Comparison of ENCODE assay signal across 9 cellular contexts in genomic region chr1:205658943-205659581, GRCh38. TPM values are rescaled to one million over a fixed set of nuclear protein-coding genes. Genes with fewer than 3 reads are reported as not detected.
DNase-seq lines count a peak whose midpoint lies in the region; ATAC-seq and TF ChIP-seq lines count a peak whose summit lies in the region.
"Had no signal": no experiment of that assay in that cellular context is flagged by ENCODE, and none has a peak within 500 bp of the region (broad histone marks: within the 10 kb centered on the region; RNA-seq: fewer than 3 reads in every experiment).

No MANE protein-coding gene starts in this region.

- TF ChIP-seq CTCF in Caco-2 (IDR thresholded peaks at IDR 0.05; ENCODE audit: insufficient read depth in 1 of 2, low read depth in 1 of 2, low read length in 1 of 2, severe bottlenecking in 1 of 2, unreplicated experiment in 1 of 2), result peak; percentile 85 to 90
- peak; percentile 94 for TF ChIP-seq CTCF in cardiac muscle cell (IDR thresholded peaks at IDR 0.05; ENCODE audit: low read depth, low read length)
- peak; percentile 83 for TF ChIP-seq CTCF in psoas muscle (IDR thresholded peaks at IDR 0.05)

- H3K27me3 ChIP-seq in Caco-2 (replicated peaks; ENCODE audit: control insufficient read depth, insufficient read depth, low read length), result no peaks in the 10 kb centered on the region
- H3K27me3 ChIP-seq in cardiac muscle cell, result no peaks in the 10 kb centered on the region
- H3K27me3 ChIP-seq in psoas muscle (ENCODE audit: insufficient read depth in 3 of 3, low read length in 2 of 3), result no peaks in the 10 kb centered on the region

- H3K27ac ChIP-seq in cardiac muscle cell, result no peak overlapping the region
- no peak overlapping the region for H3K27ac ChIP-seq in psoas muscle

- no peaks in the 10 kb centered on the region for H3K4me1 ChIP-seq in Caco-2
- no peaks in the 10 kb centered on the region for H3K4me1 ChIP-seq in cardiac muscle cell (ENCODE audit: low read depth)
- H3K4me1 ChIP-seq in psoas muscle, result no peaks in the 10 kb centered on the region

- intact Hi-C loops in Caco-2 (cut with micrococcal nuclease; ENCODE audit: unreplicated experiment), result loop anchor here (1.0 to 5.0 kb wide), 2 partner anchors 52 to 318 kb away; no protein-coding TSS in a partner anchor
- intact Hi-C loops in psoas muscle (cut with DNase I), result loop anchor here (1.0 to 5.0 kb wide), 4 partner anchors 52 to 318 kb away; no protein-coding TSS in a partner anchor

- H3K27me3 Mint-ChIP-seq in Caco-2 (ENCODE audit: insufficient read depth, unreplicated experiment), result no peaks in the 10 kb centered on the region
- H3K27me3 Mint-ChIP-seq in activated naive CD8-positive, alpha-beta T cell treated with anti-CD3 and anti-CD28 coated beads, Interleukin-2, amount 10 ng/mL, durations not matched to agents 7 days and 5 days, result peaks cover 14% of the 10 kb centered on the region

- no peaks in the 10 kb centered on the region for H3K9me3 Mint-ChIP-seq in Caco-2 (ENCODE audit: unreplicated experiment)
- no peaks in the 10 kb centered on the region for H3K9me3 Mint-ChIP-seq in activated naive CD8-positive, alpha-beta T cell treated with anti-CD3 and anti-CD28 coated beads, Interleukin-2, amount 10 ng/mL, durations not matched to agents 7 days and 5 days
- H3K9me3 Mint-ChIP-seq: activated naive CD4-positive, alpha-beta T cell treated with anti-CD3 and anti-CD28 coated beads, Interleukin-2, amount 50 U/mL, for 24 hours had no signal

- H3K4me3 ChIP-seq in Caco-2 (ENCODE audit: low read depth, low read length) (no peak overlapping the region), cardiac muscle cell (no peak overlapping the region), psoas muscle (peak overlapping the region; percentile 22)

- H3K4me1 Mint-ChIP-seq in Caco-2 (ENCODE audit: low read depth, unreplicated experiment), result no peaks in the 10 kb centered on the region
- peaks cover 2% of the 10 kb centered on the region for H3K4me1 Mint-ChIP-seq in activated naive CD8-positive, alpha-beta T cell treated with anti-CD3 and anti-CD28 coated beads, Interleukin-2, amount 10 ng/mL, durations not matched to agents 7 days and 5 days
- H3K4me1 Mint-ChIP-seq: activated naive CD4-positive, alpha-beta T cell treated with anti-CD3 and anti-CD28 coated beads, Interleukin-2, amount 50 U/mL, for 24 hours had no signal

- no TSS peak for BruUV-seq in Caco-2 (replicated peaks; lab: Mats Ljungman, UMichigan)

- DNase-seq in Caco-2 (peak; percentile 70 to 81), LHCN-M2 (ENCODE audit: low read depth) (peak; percentile 46), SKM-1 (lab: John Stamatoyannopoulos, UW; ENCODE audit: unreplicated experiment) (peak; percentile 64), cardiac muscle cell (ENCODE audit: low read depth in 1 of 2, low spot score in 1 of 2) (peak; percentile 76 to 85), psoas muscle (peak; percentile 79 to 90)
- peak; percentile 81 for DNase-seq in activated naive CD8-positive, alpha-beta T cell treated with anti-CD3 and anti-CD28 coated beads, Interleukin-2, amount 10 ng/mL, durations not matched to agents 7 days and 5 days

- H3K9me3 ChIP-seq in Caco-2 (no peaks in the 10 kb centered on the region), cardiac muscle cell (ENCODE audit: low read depth) (no peaks in the 10 kb centered on the region), psoas muscle (no peaks in the 10 kb centered on the region)

- POLR2A ChIA-PET in Caco-2 (lab: Charles Lee), result no interaction called here
- POLR2A ChIA-PET in activated naive CD8-positive, alpha-beta T cell treated with anti-CD3 and anti-CD28 coated beads, Interleukin-2, amount 10 ng/mL, durations not matched to agents 7 days and 5 days (lab: Charles Lee), result interaction anchor here (0.6 to 4.3 kb wide), 5 partner anchors 66 to 318 kb away, joined by 3 to 34 read pairs (median 5); partner anchors contain the start of gene NUCKS1

- H3K36me3 ChIP-seq in Caco-2 (ENCODE audit: control insufficient read depth, insufficient read depth, low read length) (no peaks in the 10 kb centered on the region), cardiac muscle cell (no peaks in the 10 kb centered on the region), psoas muscle (ENCODE audit: insufficient read depth in 1 of 2, low read depth in 1 of 2) (no peaks in the 10 kb centered on the region)

- H3K36me3 Mint-ChIP-seq in Caco-2 (ENCODE audit: insufficient read depth, unreplicated experiment), result no peaks in the 10 kb centered on the region
- no peaks in the 10 kb centered on the region for H3K36me3 Mint-ChIP-seq in activated naive CD8-positive, alpha-beta T cell treated with anti-CD3 and anti-CD28 coated beads, Interleukin-2, amount 10 ng/mL, durations not matched to agents 7 days and 5 days
- H3K36me3 Mint-ChIP-seq: activated naive CD4-positive, alpha-beta T cell treated with anti-CD3 and anti-CD28 coated beads, Interleukin-2, amount 50 U/mL, for 24 hours had no signal

- H3K4me3 Mint-ChIP-seq in Caco-2 (ENCODE audit: unreplicated experiment), result no peak overlapping the region
- no peak overlapping the region for H3K4me3 Mint-ChIP-seq in activated naive CD8-positive, alpha-beta T cell treated with anti-CD3 and anti-CD28 coated beads, Interleukin-2, amount 10 ng/mL, durations not matched to agents 7 days and 5 days
- H3K4me3 Mint-ChIP-seq: activated naive CD4-positive, alpha-beta T cell treated with anti-CD3 and anti-CD28 coated beads, Interleukin-2, amount 50 U/mL, for 24 hours had no signal

- H3K27ac Mint-ChIP-seq in Caco-2 (ENCODE audit: unreplicated experiment), result no peak overlapping the region
- H3K27ac Mint-ChIP-seq in activated naive CD8-positive, alpha-beta T cell treated with anti-CD3 and anti-CD28 coated beads, Interleukin-2, amount 10 ng/mL, durations not matched to agents 7 days and 5 days, result no peak overlapping the region
- H3K27ac Mint-ChIP-seq: activated naive CD4-positive, alpha-beta T cell treated with anti-CD3 and anti-CD28 coated beads, Interleukin-2, amount 50 U/mL, for 24 hours had no signal

- 45 to 52% (median 49%) methylated on average over 20 of the region's 20 CpGs for WGBS in psoas muscle, 3 donors

- ATAC-seq in GM21423 (IDR thresholded peaks at IDR 0.05; ENCODE audit: unreplicated experiment) (peak; percentile 66), psoas muscle (peak; percentile 77 to 91 (median 85)), GM18858 (IDR thresholded peaks at IDR 0.05; ENCODE audit: unreplicated experiment) (no peak)
- ATAC-seq in activated naive CD8-positive, alpha-beta T cell treated with anti-CD3 and anti-CD28 coated beads, Interleukin-2, amount 10 ng/mL, durations not matched to agents 7 days and 5 days (ENCODE audit: low read depth), result peak; percentile 88

- CTCF ChIA-PET in Caco-2 (lab: Charles Lee), result interaction anchor here (0.6 to 4.1 kb wide), 28 partner anchors 9 to 318 kb away, joined by 3 to 95 read pairs (median 8); partner anchors contain the start of genes ELK4 and SLC45A3

RNA-seq across cellular contexts. Expression of gene SLC45A3, which starts 21.2 kb away (rescaled TPM):
- total RNA-seq in Caco-2 (2022) (5.5 TPM in 2 replicates), LHCN-M2 (2014; rRNA removed) (4.1 and 5.6 TPM in 2 replicates), cardiac muscle cell (4.9 and 10.4 TPM in 2 replicates), psoas muscle (1 to 10 TPM in 1 of 4 donors, under 1 TPM in 3; 0.32 to 2.7 (median 0.51) TPM)
- 1.3 TPM for polyA plus RNA-seq in LHCN-M2 (2012)
- under 1 TPM; 0.17 to 0.31 TPM for total RNA-seq in activated naive CD8-positive, alpha-beta T cell treated with anti-CD3 and anti-CD28 coated beads, Interleukin-2, amount 10 ng/mL, durations not matched to agents 7 days and 5 days
- polyA plus RNA-seq in cardiac muscle cell (3.8 and 7.8 TPM in 2 replicates), psoas muscle (under 1 TPM; 0.15 to 0.95 (median 0.16) TPM)

RNA-seq across cellular contexts. Expression of gene ELK4, which starts 27.3 kb away (rescaled TPM):
- 14.4 and 16.9 TPM in 2 replicates for total RNA-seq in Caco-2 (2022)
- total RNA-seq in LHCN-M2 (2014; rRNA removed), result 10.5 and 13.3 TPM in 2 replicates
- polyA plus RNA-seq in LHCN-M2 (2012), result 3.0 TPM
- total RNA-seq in activated naive CD8-positive, alpha-beta T cell treated with anti-CD3 and anti-CD28 coated beads, Interleukin-2, amount 10 ng/mL, durations not matched to agents 7 days and 5 days, result 100 to 1,000 TPM; 124 to 141 TPM
- 9.1 and 13.0 TPM in 2 replicates for total RNA-seq in cardiac muscle cell
- polyA plus RNA-seq in cardiac muscle cell, result 1.8 and 4.9 TPM in 2 replicates
- 10 to 100 TPM; 34.4 to 67.8 (median 43.7) TPM for total RNA-seq in psoas muscle
- 10 to 100 TPM in 2 of 3 donors, 1 to 10 TPM in 1; 5.5 to 18.6 (median 11.2) TPM for polyA plus RNA-seq in psoas muscle
